ENCODE assay signal across 8 cellular contexts in the genomic region with DNA sequence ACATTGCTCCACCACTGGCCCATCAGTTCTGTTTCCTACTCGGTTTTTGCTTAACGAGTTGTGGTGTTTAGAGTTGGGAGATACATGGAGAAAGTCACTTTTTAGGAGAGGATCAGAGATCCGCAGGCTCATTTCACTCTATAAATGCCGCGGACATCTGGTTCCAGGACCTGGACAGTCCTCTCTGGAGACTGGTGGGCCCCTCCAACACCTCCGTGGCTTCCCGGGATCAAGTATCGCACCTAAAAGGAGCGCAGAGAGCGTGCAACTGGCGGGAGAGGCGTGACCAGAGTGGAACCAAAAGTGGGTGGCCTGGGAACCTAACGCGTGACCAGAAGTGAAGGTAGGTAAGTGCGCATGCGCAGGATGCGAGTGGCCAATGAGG. TPM values are rescaled to one million over a fixed set of nuclear protein-coding genes. Genes with fewer than 3 reads are reported as not detected.
DNase-seq lines count a peak whose midpoint lies in the region; ATAC-seq and TF ChIP-seq lines count a peak whose summit lies in the region.

No MANE protein-coding gene starts in this region.

- peak overlapping the region; percentile 100 for H2AFZ ChIP-seq in osteoblast (ENCODE audit: low read length)

- TF ChIP-seq POLR2A in gastroesophageal sphincter (IDR thresholded peaks at IDR 0.05) (no peak), upper lobe of left lung (IDR thresholded peaks at IDR 0.05) (peak in 1 of 4 donors; percentile 55)

- no peaks in the 10 kb centered on the region for H3K27me3 ChIP-seq in gastroesophageal sphincter
- H3K27me3 ChIP-seq in osteoblast (ENCODE audit: insufficient read depth, low read length) = no peaks in the 10 kb centered on the region
- no peaks in the 10 kb centered on the region for H3K27me3 ChIP-seq in upper lobe of left lung

- peaks cover 2 to 21% (median 16%) of the 10 kb centered on the region in 3 donors for H3K4me1 ChIP-seq in gastroesophageal sphincter
- peaks cover 19% of the 10 kb centered on the region for H3K4me1 ChIP-seq in osteoblast (ENCODE audit: insufficient read depth, low read length)
- H3K4me1 ChIP-seq in upper lobe of left lung = peaks cover 6 to 25% (median 16%) of the 10 kb centered on the region in 4 donors

- 0% methylated on average over 2 to 9 of the region's 17 CpGs for WGBS in gastroesophageal sphincter (ENCODE audit: low coverage in 1 of 2), 2 donors
- WGBS in upper lobe of left lung, 2 donors = 0 to 3% methylated on average over 9 to 16 of the region's 17 CpGs

- H3K27ac ChIP-seq in gastroesophageal sphincter = peak overlapping the region; percentile 94 to 99 (median 98)
- peak overlapping the region; percentile 99 for H3K27ac ChIP-seq in osteoblast (ENCODE audit: low read depth, low read length)
- H3K27ac ChIP-seq in upper lobe of left lung = peak overlapping the region; percentile 95 to 99 (median 97)

- H3K79me2 ChIP-seq in osteoblast (ENCODE audit: insufficient read depth, low read length) = peaks cover 41% of the 10 kb centered on the region

- no peak for TF ChIP-seq CTCF in AG04449 (IDR thresholded peaks at IDR 0.05; ENCODE audit: insufficient read depth, low read length, missing control alignments)
- no peak for TF ChIP-seq CTCF in GM12875 (IDR thresholded peaks at IDR 0.05; ENCODE audit: borderline replicate concordance, insufficient read depth, low read depth, low read length)
- no peak for TF ChIP-seq CTCF in gastroesophageal sphincter (IDR thresholded peaks at IDR 0.05)
- no peak for TF ChIP-seq CTCF in osteoblast (IDR thresholded peaks at IDR 0.05; ENCODE audit: extremely low read depth, low read depth, low read length)
- no peak for TF ChIP-seq CTCF in upper lobe of left lung (IDR thresholded peaks at IDR 0.05)

- DNase-seq in AG04449 (ENCODE audit: low read depth, low spot score) (no peak), NCI-H1436 treated with DMSO at 0.1 percent for 48 hours (lab: John Stamatoyannopoulos, UW) (peak; percentile 22), osteoblast (ENCODE audit: insufficient read length, low spot score, missing footprints) (peak; percentile 87), upper lobe of left lung (peak in 1 of 2 donors; percentile 98)
- DNase-seq in activated CD8-positive, alpha-beta memory T cell treated with anti-CD3 and anti-CD28 coated beads, Interleukin-2, amount 50 U/mL, for 4 hours = peak; percentile 81

- H3K36me3 ChIP-seq in gastroesophageal sphincter (peaks cover 0 to 3% of the 10 kb centered on the region in 2 donors), osteoblast (ENCODE audit: insufficient read depth, low read length) (peaks cover 7% of the 10 kb centered on the region), upper lobe of left lung (peaks cover 0 to 9% (median 0%) of the 10 kb centered on the region in 4 donors)

- POLR2A ChIA-PET in AG04449 (lab: Yijun Ruan, JAX) = interaction anchor here (0.6 kb wide), 1 partner anchor 63 kb away, joined by 4 read pairs; a partner anchor contains a TSS

- TF ChIP-seq EP300 in gastroesophageal sphincter (IDR thresholded peaks at IDR 0.05) (no peak), upper lobe of left lung (IDR thresholded peaks at IDR 0.05) (no peak)

- H3K4me2 ChIP-seq in osteoblast (ENCODE audit: insufficient read depth, low read length) = peak overlapping the region; percentile 98

- ATAC-seq in HG02798 (IDR thresholded peaks at IDR 0.05; ENCODE audit: poor library complexity, unreplicated experiment) (peak; percentile 85), gastroesophageal sphincter (peak; percentile 92), upper lobe of left lung (ENCODE audit: low FRiP score in 2 of 2) (peak in 1 of 2 donors; percentile 1)

- CTCF ChIA-PET in AG04449 (lab: Yijun Ruan, JAX) = no interaction called here

- H3K4me3 ChIP-seq in AG04449 (ENCODE audit: low read depth, low read length) = peak overlapping the region; percentile 87
- H3K4me3 ChIP-seq in GM12875 (ENCODE audit: low read depth, low read length) = peak overlapping the region; percentile 100
- H3K4me3 ChIP-seq in gastroesophageal sphincter = peak overlapping the region; percentile 74 to 99
- H3K4me3 ChIP-seq in osteoblast (ENCODE audit: insufficient read depth, low read length) = peak overlapping the region; percentile 98
- H3K4me3 ChIP-seq in upper lobe of left lung = peak overlapping the region; percentile 59 to 86 (median 72)

- H3K9me3 ChIP-seq in gastroesophageal sphincter (no peaks in the 10 kb centered on the region), osteoblast (ENCODE audit: low read depth, low read length) (no peaks in the 10 kb centered on the region), upper lobe of left lung (no peaks in the 10 kb centered on the region)

- H4K20me1 ChIP-seq in osteoblast (ENCODE audit: insufficient read depth, low read length) = peaks cover 14% of the 10 kb centered on the region

RNA-seq across cellular contexts. Expression of a gene that starts 9.9 kb away (rescaled TPM):
- total RNA-seq in gastroesophageal sphincter (1 to 10 TPM in 1 of 4 donors, under 1 TPM in 2, not detected in 1; 0.40 to 1.2 (median 0.74) TPM), osteoblast (0.29 and 0.36 TPM in 2 replicates), upper lobe of left lung (1 to 10 TPM in 4 of 6 donors, under 1 TPM in 1, not detected in 1; 0.88 to 7.9 (median 1.3) TPM)
